In genomic region chr16:27398894-27399853, GRCh38 we compare ENCODE assay signal across 11 cellular contexts. TPM values are rescaled to one million over a fixed set of nuclear protein-coding genes. Genes with fewer than 3 reads are reported as not detected.
DNase-seq lines count a peak whose midpoint lies in the region; ATAC-seq and TF ChIP-seq lines count a peak whose summit lies in the region.
"Had no signal": no experiment of that assay in that cellular context is flagged by ENCODE, and none has a peak within 500 bp of the region (broad histone marks: within the 10 kb centered on the region; RNA-seq: fewer than 3 reads in every experiment).

No MANE protein-coding gene starts in this region.

- H3K27me3 Mint-ChIP-seq in dendritic cell treated with granulocyte-macrophage colony-stimulating factor and Interleukin-4, amounts not matched to agents 40 ng/mL and 50 ng/mL, for 4 days = peaks cover 2% of the 10 kb centered on the region

- H3K36me3 Mint-ChIP-seq in dendritic cell treated with granulocyte-macrophage colony-stimulating factor and Interleukin-4, amounts not matched to agents 40 ng/mL and 50 ng/mL, for 4 days (ENCODE audit: low read depth) = peaks cover 29% of the 10 kb centered on the region

- DNase-seq in GM10248 (ENCODE audit: extremely low spot score) (peak; percentile 54), NAMALWA (ENCODE audit: low spot score) (peak; percentile 79), A172 (ENCODE audit: low spot score) (no peak), GOT3 (lab: John Stamatoyannopoulos, UW) (no peak), ascending aorta (ENCODE audit: low spot score in 2 of 2) (no peak)
- DNase-seq: Calu3; endodermal cell; NK-92 treated with Interleukin-12 subunit alpha and Interleukin-12 subunit beta, amount 100 ng/mL, for 24 hours had no signal

- H3K9me3 Mint-ChIP-seq in dendritic cell treated with granulocyte-macrophage colony-stimulating factor and Interleukin-4, amounts not matched to agents 40 ng/mL and 50 ng/mL, for 4 days = peaks cover 17% of the 10 kb centered on the region

- H3K27ac ChIP-seq in ascending aorta = no peak overlapping the region

- POLR2A ChIA-PET in GM10248 (lab: Yijun Ruan, JAX) = interaction anchor here (0.6 to 1.3 kb wide), 4 partner anchors 9 to 25 kb away, joined by 3 to 8 read pairs (median 6); no protein-coding TSS in a partner anchor

- H3K4me3 ChIP-seq in ascending aorta = no peak overlapping the region

- no peak overlapping the region for H3K4me3 Mint-ChIP-seq in dendritic cell treated with granulocyte-macrophage colony-stimulating factor and Interleukin-4, amounts not matched to agents 40 ng/mL and 50 ng/mL, for 4 days
- H3K4me3 Mint-ChIP-seq: endodermal cell had no signal

- CTCF ChIA-PET in GM10248 (lab: Yijun Ruan, JAX) = interaction anchor here (0.6 to 5.2 kb wide), 7 partner anchors 7 to 50 kb away, joined by 3 to 29 read pairs (median 4); no protein-coding TSS in a partner anchor

- H3K27me3 ChIP-seq in ascending aorta = no peaks in the 10 kb centered on the region

- H3K9me3 ChIP-seq in ascending aorta = no peaks in the 10 kb centered on the region

- peaks cover 65% of the 10 kb centered on the region for H3K4me1 Mint-ChIP-seq in dendritic cell treated with granulocyte-macrophage colony-stimulating factor and Interleukin-4, amounts not matched to agents 40 ng/mL and 50 ng/mL, for 4 days (ENCODE audit: low read depth)
- H3K4me1 Mint-ChIP-seq: endodermal cell had no signal

- peak overlapping the region; percentile 63 for H3K27ac Mint-ChIP-seq in dendritic cell treated with granulocyte-macrophage colony-stimulating factor and Interleukin-4, amounts not matched to agents 40 ng/mL and 50 ng/mL, for 4 days
- H3K27ac Mint-ChIP-seq: endodermal cell had no signal

- ATAC-seq in GM21360 (IDR thresholded peaks at IDR 0.05; ENCODE audit: unreplicated experiment) = peak; percentile 28
- ATAC-seq in HG03097 (IDR thresholded peaks at IDR 0.05; ENCODE audit: low FRiP score, unreplicated experiment) = no peak

- no peaks in the 10 kb centered on the region for H3K36me3 ChIP-seq in ascending aorta

- H3K4me1 ChIP-seq in ascending aorta = peaks cover 0 to 6% of the 10 kb centered on the region in 2 donors

- TF ChIP-seq CTCF in GM10248 (IDR thresholded peaks at IDR 0.05; ENCODE audit: control extremely low read depth, extremely low read depth, low read depth, missing control alignments) (no peak), ascending aorta (IDR thresholded peaks at IDR 0.05) (no peak)

- intact Hi-C loops in dendritic cell treated with granulocyte-macrophage colony-stimulating factor and Interleukin-4, amounts not matched to agents 40 ng/mL and 50 ng/mL, for 4 days (cut with micrococcal nuclease) = no loop called here
- intact Hi-C loops in ascending aorta (cut with DNase I) = no loop called here

RNA-seq across cellular contexts. Expression of gene IL21R, which starts 2.8 kb away (rescaled TPM):
- total RNA-seq in A172 (2014; rRNA removed; shearing (Covaris generic)) = 1.3 and 6.6 TPM in 2 replicates
- total RNA-seq in ascending aorta = 0.21 TPM
- total RNA-seq: Calu3 had no signal

Comparison
In these comparisons a context has a peak if more than half of its experiments do, and no peak if none do; other contexts are left out.
1. DNase-seq: peak in GM10248 (single experiment) and NAMALWA (single experiment); none in A172 (single experiment), GOT3 (single experiment) and ascending aorta (0 of 2).